In genomic region chr6:33126101-33126714, GRCh38 we compare ENCODE assay signal across 1 cellular context.
TF ChIP-seq lines count a peak whose summit lies in the region.

No MANE protein-coding gene starts in this region.

TF ChIP-seq in SK-N-SH, 30 proteins besides CTCF, POLR2A, EP300 and RAD21:
- TF ChIP-seq REST (IDR thresholded peaks at IDR 0.05; ENCODE audit: low read depth, low read length): no peak
- TF ChIP-seq SMC3 (IDR thresholded peaks at IDR 0.05; ENCODE audit: low read depth, low read length): 0 out of 2 replicates have a peak, but pooled peaks have one; percentile 6
- no peak for TF ChIP-seq RXRA (IDR thresholded peaks at IDR 0.05; ENCODE audit: borderline replicate concordance, low read depth)
